In the genomic region with DNA sequence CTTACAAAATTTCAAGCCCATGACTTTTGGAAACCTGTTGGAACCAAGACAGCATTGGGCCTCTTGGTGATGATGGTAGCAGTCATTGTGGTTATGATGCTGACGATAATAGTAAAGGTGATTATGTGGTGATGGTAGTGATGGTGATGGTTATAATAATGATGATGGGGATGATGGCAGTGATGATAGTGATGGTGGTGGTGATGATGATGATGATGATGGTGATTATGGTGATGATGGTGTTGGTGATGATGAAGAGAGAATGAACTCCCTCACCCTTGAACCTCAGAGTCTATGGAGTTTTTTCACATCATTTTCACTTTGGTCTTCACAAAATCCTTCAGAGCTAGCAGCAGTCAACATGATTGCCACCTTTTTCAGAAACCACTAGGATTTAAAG, we compare ENCODE assay signal across 1 cellular context.
A peak's percentile ranks its signal among the peaks of the same experiment; 100 is the strongest.
TF ChIP-seq lines count a peak whose summit lies in the region.

No MANE protein-coding gene starts in this region.

TF ChIP-seq in HepG2, 621 proteins besides CTCF, POLR2A, EP300 and RAD21 (continued from another document):
- TF ChIP-seq SP140L (CRISPR knock-in tag; IDR thresholded peaks at IDR 0.05; ENCODE audit: borderline replicate concordance) (no peak), ZNF260 (CRISPR knock-in tag; IDR thresholded peaks at IDR 0.05; ENCODE audit: borderline replicate concordance, low read depth) (no peak), ZNF616 (CRISPR knock-in tag; IDR thresholded peaks at IDR 0.05; ENCODE audit: low read depth) (no peak), GTF3A (CRISPR knock-in tag; conservative IDR thresholded peaks at IDR 0.05) (no peak), CREB1 (IDR thresholded peaks at IDR 0.05) (peak; percentile 88), CREB1 (CRISPR knock-in tag; IDR thresholded peaks at IDR 0.05) (no peak)
- TF ChIP-seq, protein P1, sequence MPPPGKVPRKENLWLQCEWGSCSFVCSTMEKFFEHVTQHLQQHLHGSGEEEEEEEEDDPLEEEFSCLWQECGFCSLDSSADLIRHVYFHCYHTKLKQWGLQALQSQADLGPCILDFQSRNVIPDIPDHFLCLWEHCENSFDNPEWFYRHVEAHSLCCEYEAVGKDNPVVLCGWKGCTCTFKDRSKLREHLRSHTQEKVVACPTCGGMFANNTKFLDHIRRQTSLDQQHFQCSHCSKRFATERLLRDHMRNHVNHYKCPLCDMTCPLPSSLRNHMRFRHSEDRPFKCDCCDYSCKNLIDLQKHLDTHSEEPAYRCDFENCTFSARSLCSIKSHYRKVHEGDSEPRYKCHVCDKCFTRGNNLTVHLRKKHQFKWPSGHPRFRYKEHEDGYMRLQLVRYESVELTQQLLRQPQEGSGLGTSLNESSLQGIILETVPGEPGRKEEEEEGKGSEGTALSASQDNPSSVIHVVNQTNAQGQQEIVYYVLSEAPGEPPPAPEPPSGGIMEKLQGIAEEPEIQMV (CRISPR knock-in tag; IDR thresholded peaks at IDR 0.05; ENCODE audit: low read depth) = no peak
